8 cellular contexts compared by ENCODE assay signal in the genomic region with DNA sequence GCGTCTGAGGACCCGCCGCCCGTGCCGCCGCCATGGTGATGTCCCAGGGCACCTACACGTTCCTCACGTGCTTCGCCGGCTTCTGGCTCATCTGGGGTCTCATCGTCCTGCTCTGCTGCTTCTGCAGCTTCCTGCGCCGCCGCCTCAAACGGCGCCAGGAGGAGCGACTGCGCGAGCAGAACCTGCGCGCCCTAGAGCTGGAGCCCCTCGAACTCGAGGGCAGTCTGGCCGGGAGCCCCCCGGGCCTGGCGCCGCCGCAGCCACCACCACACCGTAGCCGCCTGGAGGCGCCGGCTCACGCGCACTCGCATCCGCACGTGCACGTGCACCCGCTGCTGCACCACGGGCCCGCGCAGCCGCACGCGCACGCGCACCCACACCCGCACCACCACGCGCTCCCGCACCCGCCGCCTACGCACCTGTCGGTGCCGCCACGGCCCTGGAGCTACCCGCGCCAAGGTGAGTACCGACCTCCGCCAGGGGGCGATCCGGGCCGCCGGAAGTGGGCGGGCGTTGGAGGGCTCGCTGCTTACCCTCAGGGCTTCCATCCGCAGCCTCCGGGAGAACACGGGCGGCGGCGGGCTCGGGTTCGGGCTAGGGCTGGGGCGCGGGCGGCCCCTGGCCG. TPM values are rescaled to one million over a fixed set of nuclear protein-coding genes. Genes with fewer than 3 reads are reported as not detected.
A peak's percentile ranks its signal among the peaks of the same experiment; 100 is the strongest.
DNase-seq lines count a peak whose midpoint lies in the region; ATAC-seq and TF ChIP-seq lines count a peak whose summit lies in the region.

No MANE protein-coding gene starts in this region.

- DNase-seq in BJ (ENCODE audit: low read depth) (no peak), NCI-H748 (lab: John Stamatoyannopoulos, UW; ENCODE audit: unreplicated experiment) (peak; percentile 90), mesendoderm (peak; percentile 90)
- DNase-seq in activated CD4-positive, alpha-beta memory T cell treated with anti-CD3 and anti-CD28 coated beads for 36 hours: peak; percentile 95
- peak; percentile 88 for DNase-seq in effector CD4-positive, alpha-beta T cell
- peak; percentile 85 to 86 for DNase-seq in stimulated activated CD8-positive, alpha-beta memory T cell treated with anti-CD3 and anti-CD28 coated beads, Interleukin-15, amount 100 ng/mL, for 4 hours (ENCODE audit: low read depth in 2 of 2)

- ATAC-seq in GM19035 (IDR thresholded peaks at IDR 0.05; ENCODE audit: unreplicated experiment) (peak; percentile 58), HG03280 (IDR thresholded peaks at IDR 0.05; ENCODE audit: unreplicated experiment) (peak; percentile 48)

- peak overlapping the region; percentile 66 for H3K27ac Mint-ChIP-seq in activated CD4-positive, alpha-beta memory T cell treated with anti-CD3 and anti-CD28 coated beads for 36 hours

- H4K5ac ChIP-seq in mesendoderm (ENCODE audit: low read length): no peak overlapping the region

- peak overlapping the region; percentile 67 for H3K9ac ChIP-seq in mesendoderm (ENCODE audit: low read length)

- peak overlapping the region; percentile 57 for H3K23ac ChIP-seq in mesendoderm (ENCODE audit: low read length)

- H2BK15ac ChIP-seq in mesendoderm (replicated peaks; ENCODE audit: low read depth): no peak overlapping the region

- H3K9me3 Mint-ChIP-seq in activated CD4-positive, alpha-beta memory T cell treated with anti-CD3 and anti-CD28 coated beads for 36 hours: no peaks in the 10 kb centered on the region

- no peaks in the 10 kb centered on the region for H3K79me1 ChIP-seq in mesendoderm (ENCODE audit: low read length)

- CTCF ChIA-PET in BJ (lab: Yijun Ruan, JAX): interaction anchor here (0.5 to 18.6 kb wide), 32 partner anchors 9 to 714 kb away, joined by 3 to 352 read pairs (median 8); a partner anchor contains a TSS
- CTCF ChIA-PET in activated CD4-positive, alpha-beta memory T cell treated with anti-CD3 and anti-CD28 coated beads for 36 hours (lab: Charles Lee): interaction anchor here (0.6 to 29.1 kb wide), 45 partner anchors 10 to 158 kb away, joined by 3 to 624 read pairs (median 7); a partner anchor contains a TSS

- H3K36me3 ChIP-seq in BJ (ENCODE audit: control insufficient read depth, insufficient read depth, low read length) (peaks cover 28% of the 10 kb centered on the region), mesendoderm (ENCODE audit: control insufficient read depth, insufficient read depth, low read length) (peaks cover 11% of the 10 kb centered on the region)

- peak overlapping the region; percentile 86 for H3K56ac ChIP-seq in mesendoderm (ENCODE audit: low read length)

- no peak overlapping the region for H4K8ac ChIP-seq in mesendoderm (ENCODE audit: low read depth, low read length)

- H3K27ac ChIP-seq in mesendoderm (ENCODE audit: low read depth, low read length): peak overlapping the region; percentile 32

- no peaks in the 10 kb centered on the region for H3K79me2 ChIP-seq in mesendoderm (ENCODE audit: control insufficient read depth, insufficient read depth, low read length)

- H3K36me3 Mint-ChIP-seq in activated CD4-positive, alpha-beta memory T cell treated with anti-CD3 and anti-CD28 coated beads for 36 hours: no peaks in the 10 kb centered on the region

- H3K27me3 ChIP-seq in BJ (ENCODE audit: control insufficient read depth, insufficient read depth, low read length): no peaks in the 10 kb centered on the region
- no peaks in the 10 kb centered on the region for H3K27me3 ChIP-seq in mesendoderm (ENCODE audit: insufficient read depth, low read length, poor library complexity)

- H3K4me1 Mint-ChIP-seq in activated CD4-positive, alpha-beta memory T cell treated with anti-CD3 and anti-CD28 coated beads for 36 hours (ENCODE audit: low read depth): peaks cover 11% of the 10 kb centered on the region

- WGBS in mesendoderm (ENCODE audit: extremely low coverage, insufficient coverage, low lambda C conversion rate): no CpG with 5 or more reads among the region's 80 CpGs

- no peaks in the 10 kb centered on the region for H3K4me1 ChIP-seq in mesendoderm (ENCODE audit: control insufficient read depth, low read depth, low read length)

- peak overlapping the region; percentile 84 for H3K4me2 ChIP-seq in mesendoderm (ENCODE audit: low read length)

- no peak overlapping the region for H3K4ac ChIP-seq in mesendoderm (ENCODE audit: low read depth, low read length)

- no peak overlapping the region for H2BK5ac ChIP-seq in mesendoderm (ENCODE audit: low read length)

- no peak overlapping the region for H2BK120ac ChIP-seq in mesendoderm (ENCODE audit: low read depth, low read length)

- POLR2A ChIA-PET in BJ (lab: Charles Lee): no interaction called here
- POLR2A ChIA-PET in activated CD4-positive, alpha-beta memory T cell treated with anti-CD3 and anti-CD28 coated beads for 36 hours (lab: Charles Lee): interaction anchor here (0.7 to 5.2 kb wide), 17 partner anchors 9 to 97 kb away, joined by 3 to 54 read pairs (median 5); a partner anchor contains a TSS

- H3K4me3 ChIP-seq in BJ (ENCODE audit: low read depth, low read length) (peak overlapping the region; percentile 41), mesendoderm (ENCODE audit: low read length) (no peak overlapping the region)

- peak overlapping the region; percentile 29 for H3K18ac ChIP-seq in mesendoderm (ENCODE audit: low read length)

- intact Hi-C loops in activated CD4-positive, alpha-beta memory T cell treated with anti-CD3 and anti-CD28 coated beads for 36 hours (cut with micrococcal nuclease): loop anchor here (1.0 kb wide), 2 partner anchors 26 to 42 kb away; a partner anchor contains a TSS

- no peaks in the 10 kb centered on the region for H3K27me3 Mint-ChIP-seq in activated CD4-positive, alpha-beta memory T cell treated with anti-CD3 and anti-CD28 coated beads for 36 hours

- peak overlapping the region; percentile 78 for H3K4me3 Mint-ChIP-seq in activated CD4-positive, alpha-beta memory T cell treated with anti-CD3 and anti-CD28 coated beads for 36 hours

- no peak overlapping the region for H2AK5ac ChIP-seq in mesendoderm (ENCODE audit: low read length)

- peak; percentile 58 for TF ChIP-seq CTCF in BJ (IDR thresholded peaks at IDR 0.05; ENCODE audit: insufficient read depth, low read depth, low read length)

RNA-seq across cellular contexts. Expression of a gene that starts 8.5 kb away (rescaled TPM):
- 1.6 TPM in 2 replicates for polyA plus RNA-seq in BJ (2011; rRNA removed)
- 0.24 and 0.26 TPM in 2 replicates for polyA minus RNA-seq in BJ (2011; rRNA and poly(A)+ RNA removed)
- 10 to 100 TPM; 13.3 to 13.6 TPM for total RNA-seq in activated CD4-positive, alpha-beta memory T cell treated with anti-CD3 and anti-CD28 coated beads for 36 hours
- 2.6 TPM for polyA plus RNA-seq in mesendoderm (2013, experiment 1 of 2)
- polyA plus RNA-seq in mesendoderm (2013, experiment 2 of 2): 2.9 TPM

RNA-seq across cellular contexts. Expression of a gene that starts 18.3 kb away (rescaled TPM):
- polyA plus RNA-seq in BJ (2011; rRNA removed): 103 and 176 TPM in 2 replicates
- 98.8 and 121 TPM in 2 replicates for polyA minus RNA-seq in BJ (2011; rRNA and poly(A)+ RNA removed)
- total RNA-seq in activated CD4-positive, alpha-beta memory T cell treated with anti-CD3 and anti-CD28 coated beads for 36 hours: 10 to 100 TPM; 12.1 to 15.9 TPM
- 305 TPM for polyA plus RNA-seq in mesendoderm (2013, experiment 1 of 2)
- 309 TPM for polyA plus RNA-seq in mesendoderm (2013, experiment 2 of 2)

RNA-seq across cellular contexts. Expression of a gene that starts 28.7 kb away (rescaled TPM):
- 24.0 and 37.7 TPM in 2 replicates for polyA plus RNA-seq in BJ (2011; rRNA removed)
- 17.7 and 20.2 TPM in 2 replicates for polyA minus RNA-seq in BJ (2011; rRNA and poly(A)+ RNA removed)
- 100 to 1,000 TPM; 177 to 178 TPM for total RNA-seq in activated CD4-positive, alpha-beta memory T cell treated with anti-CD3 and anti-CD28 coated beads for 36 hours
- 20.9 TPM for polyA plus RNA-seq in mesendoderm (2013, experiment 1 of 2)
- 21.1 TPM for polyA plus RNA-seq in mesendoderm (2013, experiment 2 of 2)

RNA-seq across cellular contexts. Expression of a gene that starts 42.3 kb away (rescaled TPM):
- 344 and 624 TPM in 2 replicates for polyA plus RNA-seq in BJ (2011; rRNA removed)
- 184 and 206 TPM in 2 replicates for polyA minus RNA-seq in BJ (2011; rRNA and poly(A)+ RNA removed)
- total RNA-seq in activated CD4-positive, alpha-beta memory T cell treated with anti-CD3 and anti-CD28 coated beads for 36 hours: 10 to 100 TPM; 50.2 to 56.6 TPM
- polyA plus RNA-seq in mesendoderm (2013, experiment 1 of 2): 117 TPM
- polyA plus RNA-seq in mesendoderm (2013, experiment 2 of 2): 119 TPM

RNA-seq across cellular contexts. Expression of a gene that starts 45.8 kb away (rescaled TPM):
- polyA plus RNA-seq in BJ (2011; rRNA removed): 0.67 and 0.69 TPM in 2 replicates
- polyA minus RNA-seq in BJ (2011; rRNA and poly(A)+ RNA removed): not detected in 2 replicates
- 1 to 10 TPM; 5.1 to 5.9 TPM for total RNA-seq in activated CD4-positive, alpha-beta memory T cell treated with anti-CD3 and anti-CD28 coated beads for 36 hours
- 0.24 TPM for polyA plus RNA-seq in mesendoderm (2013, experiment 1 of 2)
- polyA plus RNA-seq in mesendoderm (2013, experiment 2 of 2): 0.25 TPM
